Comparison of ENCODE assay signal across 18 cellular contexts in the genomic region with DNA sequence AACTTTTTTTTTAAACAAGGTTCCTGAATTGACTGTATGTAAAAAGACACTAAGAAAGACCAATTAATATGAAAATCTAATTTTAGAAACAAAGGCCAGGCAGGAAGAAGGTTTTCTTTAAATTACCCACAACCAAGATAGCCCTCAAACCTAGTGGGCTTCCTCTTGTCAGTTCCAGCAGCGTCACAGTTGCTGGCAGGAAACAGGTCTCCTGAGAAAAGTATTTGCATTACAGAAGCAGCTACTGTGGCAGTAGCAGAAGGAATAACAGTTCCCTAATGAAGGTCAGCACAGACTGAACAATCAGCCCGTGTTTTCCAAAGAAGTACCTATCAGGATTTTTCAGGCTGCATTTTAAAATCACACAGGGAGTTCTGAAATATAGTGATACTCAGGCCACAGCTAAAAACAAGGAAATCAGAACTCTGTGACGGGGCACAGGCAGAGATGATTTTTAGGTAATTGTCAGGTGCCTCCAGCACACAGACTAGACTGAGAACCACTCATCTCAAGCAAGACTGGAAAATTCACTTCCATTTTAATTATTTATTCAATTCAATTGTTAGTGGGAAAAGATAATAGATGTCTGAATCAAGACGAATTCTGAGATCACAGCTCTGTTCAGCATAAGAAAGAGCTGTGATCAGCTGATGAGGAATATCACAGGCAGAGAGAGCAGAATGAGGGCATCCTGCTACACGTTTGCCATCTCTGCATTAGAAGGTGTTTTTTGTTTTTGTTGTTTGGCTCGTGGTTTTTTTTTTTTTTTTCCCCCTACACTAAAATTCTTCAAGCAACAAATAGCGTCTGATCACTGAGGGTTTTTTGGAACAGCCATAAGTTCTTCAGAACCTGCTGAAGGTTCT.
DNase-seq lines count a peak whose midpoint lies in the region; ATAC-seq, FAIRE-seq and TF ChIP-seq lines count a peak whose summit lies in the region.
"Had no signal": no experiment of that assay in that cellular context is flagged by ENCODE, and none has a peak within 500 bp of the region (broad histone marks: within the 10 kb centered on the region; RNA-seq: fewer than 3 reads in every experiment).

No MANE protein-coding gene starts in this region.

- no peaks in the 10 kb centered on the region for H3K27me3 ChIP-seq in MM.1S (replicated peaks; ENCODE audit: insufficient read depth, low read length)
- H3K27me3 ChIP-seq in GM12878 (replicated peaks in 1 of 2; ENCODE audit: control insufficient read depth in 2 of 2, insufficient read depth in 2 of 2, low read length in 1 of 2), result no peaks in the 10 kb centered on the region
- no peaks in the 10 kb centered on the region for H3K27me3 ChIP-seq in adrenal gland
- H3K27me3 ChIP-seq: upper lobe of right lung had no signal

- H3K4me3 ChIP-seq in MM.1S (ENCODE audit: low read length), result no peak overlapping the region
- H3K4me3 ChIP-seq in GM12878, result no peak overlapping the region
- H3K4me3 ChIP-seq in mesodermal cell (ENCODE audit: extremely low read depth, insufficient read depth, low read length, poor library complexity, severe bottlenecking), result no peak overlapping the region
- H3K4me3 ChIP-seq in adrenal gland, result no peak overlapping the region
- H3K4me3 ChIP-seq: upper lobe of right lung had no signal

- POLR2A ChIA-PET in GM12878 (lab: Charles Lee), result no interaction called here

- in situ Hi-C loops in GM12878 (cut with MboI), result no loop called here

- intact Hi-C loops in GM12878 (cut with micrococcal nuclease; ENCODE audit: unreplicated experiment), result no loop called here
- intact Hi-C loops in adrenal gland (cut with DNase I), result no loop called here
- intact Hi-C loops in posterior cingulate gyrus (cut with DNase I), result no loop called here

- DNase-seq in ELF-1 (ENCODE audit: low read depth, low spot score) (peak; percentile 42), MM.1S (no peak), GM12878 (ENCODE audit: low read depth, low spot score) (no peak), adrenal gland (no peak), SK-N-DZ (ENCODE audit: low spot score) (no peak), posterior cingulate gyrus (no peak), pons (ENCODE audit: low spot score) (no peak)
- DNase-seq: activated CD4-positive, CD25-positive, alpha-beta regulatory T cell treated with anti-CD3 and anti-CD28 coated beads, Interleukin-2, amount 50 U/mL, for 72 hours; activated effector memory CD4-positive, alpha-beta T cell treated with Interleukin-2 at 50 U/mL for 16 hours; caudate nucleus; CD4-positive, alpha-beta memory T cell; kidney glomerular epithelial cell; NCI-H1436; NCI-H2171; right cardiac atrium; stimulated activated naive CD8-positive, alpha-beta T cell treated with anti-CD3 and anti-CD28 coated beads, Interleukin-15, amount 100 ng/mL, for 72 hours; upper lobe of right lung had no signal

- TF ChIP-seq EP300 in GM12878 (IDR thresholded peaks at IDR 0.05; ENCODE audit: borderline replicate concordance in 1 of 2, control insufficient read depth in 1 of 2, low read depth in 2 of 2, low read length in 2 of 2), result no peak

- H3K27ac ChIP-seq in MM.1S (ENCODE audit: low read length) (no peak overlapping the region), GM12878 (ENCODE audit: control insufficient read depth, insufficient read depth) (no peak overlapping the region), mesodermal cell (ENCODE audit: low read depth, low read length, severe bottlenecking) (peak overlapping the region; percentile 7), adrenal gland (no peak overlapping the region)
- H3K27ac ChIP-seq: upper lobe of right lung had no signal

- no peaks in the 10 kb centered on the region for H3F3A ChIP-seq in MM.1S (ENCODE audit: insufficient read depth, low read length)

- H4K20me1 ChIP-seq in MM.1S (ENCODE audit: insufficient read depth, low read length) (no peaks in the 10 kb centered on the region), GM12878 (ENCODE audit: control insufficient read depth, insufficient read depth) (no peaks in the 10 kb centered on the region)

- H2AFZ ChIP-seq in MM.1S (ENCODE audit: low read length) (0 out of 2 replicates have a peak overlapping the region, but pooled peaks have one; percentile 6), GM12878 (ENCODE audit: control insufficient read depth, low read depth, low read length) (no peak overlapping the region)

- no TSS peak for BruUV-seq in GM12878 (replicated peaks; lab: Mats Ljungman, UMichigan)

- H3K4me1 ChIP-seq in MM.1S (ENCODE audit: low read length), result no peaks in the 10 kb centered on the region
- no peaks in the 10 kb centered on the region for H3K4me1 ChIP-seq in GM12878 (ENCODE audit: control insufficient read depth, insufficient read depth, low read length)
- peaks cover 6% of the 10 kb centered on the region for H3K4me1 ChIP-seq in mesodermal cell (ENCODE audit: control insufficient read depth, insufficient read depth, low read length, poor library complexity, severe bottlenecking)
- no peaks in the 10 kb centered on the region for H3K4me1 ChIP-seq in adrenal gland (replicated peaks in 1 of 2)
- H3K4me1 ChIP-seq: upper lobe of right lung had no signal

- H3K9me3 ChIP-seq in MM.1S (replicated peaks; ENCODE audit: insufficient read depth, low read length) (no peaks in the 10 kb centered on the region), GM12878 (replicated peaks; ENCODE audit: control insufficient read depth, insufficient read depth, low read length) (no peaks in the 10 kb centered on the region), mesodermal cell (ENCODE audit: control insufficient read depth, low read length) (no peaks in the 10 kb centered on the region), adrenal gland (replicated peaks in 1 of 3) (no peaks in the 10 kb centered on the region)
- H3K9me3 ChIP-seq: upper lobe of right lung had no signal

- no peak for ATAC-seq in GM12878
- ATAC-seq: right cardiac atrium; stimulated activated naive CD8-positive, alpha-beta T cell treated with anti-CD3 and anti-CD28 coated beads, Interleukin-15, amount 100 ng/mL, for 72 hours; upper lobe of right lung had no signal

- no peak overlapping the region for H3K9ac ChIP-seq in MM.1S (ENCODE audit: low read length)
- no peak overlapping the region for H3K9ac ChIP-seq in GM12878 (ENCODE audit: control insufficient read depth, insufficient read depth, low read length)

- SMC1A ChIA-PET in GM12878 (lab: Charles Lee; ENCODE audit: uncharacterized antibody, unreplicated experiment), result no interaction called here

- H3K4me2 ChIP-seq in MM.1S (ENCODE audit: low read depth, low read length) (no peak overlapping the region), GM12878 (ENCODE audit: control insufficient read depth, insufficient read depth) (no peak overlapping the region)

- H3K36me3 ChIP-seq in MM.1S (replicated peaks; ENCODE audit: insufficient read depth, low read length) (no peaks in the 10 kb centered on the region), GM12878 (ENCODE audit: control insufficient read depth in 2 of 2, insufficient read depth in 2 of 2, low read length in 1 of 2) (no peaks in the 10 kb centered on the region), mesodermal cell (ENCODE audit: control insufficient read depth, insufficient read depth, low read length) (no peaks in the 10 kb centered on the region), adrenal gland (replicated peaks in 1 of 2) (no peaks in the 10 kb centered on the region)
- H3K36me3 ChIP-seq: upper lobe of right lung had no signal

- WGBS in GM12878 (ENCODE audit: insufficient coverage, insufficient replicate concordance, low lambda C conversion rate, missing lambda C conversion rate), result 7% methylated on average over 7 of the region's 7 CpGs
- 6 to 33% methylated on average over 1 to 2 of the region's 7 CpGs for WGBS in mesodermal cell (ENCODE audit: insufficient coverage in 2 of 2), 2 experiments
- WGBS in adrenal gland, 4 donors, result 19 to 26% (median 23%) methylated on average over 7 of the region's 7 CpGs

- CTCF ChIA-PET in GM12878 (lab: Yijun Ruan, JAX), result no interaction called here

- TF ChIP-seq POLR2A in GM12878 (IDR thresholded peaks at IDR 0.05; ENCODE audit: low read depth, low read length), result no peak
- no peak for TF ChIP-seq POLR2A in adrenal gland (IDR thresholded peaks at IDR 0.05)

- no peaks in the 10 kb centered on the region for H3K9me2 ChIP-seq in MM.1S (replicated peaks; ENCODE audit: insufficient read depth, low read length)

- TF ChIP-seq RAD21 in GM12878 (IDR thresholded peaks at IDR 0.05; ENCODE audit: insufficient read depth, low read depth, low read length), result no peak

- TF ChIP-seq CTCF in MM.1S (IDR thresholded peaks at IDR 0.05; ENCODE audit: low read length), result no peak
- no peak for TF ChIP-seq CTCF in GM12878 (IDR thresholded peaks at IDR 0.05 in 2 of 3, conservative IDR thresholded peaks at IDR 0.05 in 1 of 3; ENCODE audit: control insufficient read depth in 2 of 3, extremely low read depth in 1 of 3, insufficient read depth in 1 of 3, low read depth in 3 of 3, low read length in 3 of 3)
- TF ChIP-seq CTCF in adrenal gland (IDR thresholded peaks at IDR 0.05), result no peak

- FAIRE-seq in GM12878 (lab: Jason Lieb, UNC), result no peak

- RAD21 ChIA-PET in GM12878 (lab: Charles Lee; ENCODE audit: unreplicated experiment), result no interaction called here

- H3K79me2 ChIP-seq in MM.1S (ENCODE audit: low read length) (no peaks in the 10 kb centered on the region), GM12878 (ENCODE audit: control insufficient read depth, insufficient read depth, low read length) (no peaks in the 10 kb centered on the region)

TF ChIP-seq in GM12878, 131 proteins besides CTCF, POLR2A, EP300 and RAD21:
- TF ChIP-seq RFX5 (IDR thresholded peaks at IDR 0.05; ENCODE audit: low read depth, low read length), result 0 out of 2 replicates have a peak, but pooled peaks have one; percentile 24
- TF ChIP-seq DPF2 (IDR thresholded peaks at IDR 0.05), result no peak
